16 cellular contexts compared by ENCODE assay signal in the genomic region with DNA sequence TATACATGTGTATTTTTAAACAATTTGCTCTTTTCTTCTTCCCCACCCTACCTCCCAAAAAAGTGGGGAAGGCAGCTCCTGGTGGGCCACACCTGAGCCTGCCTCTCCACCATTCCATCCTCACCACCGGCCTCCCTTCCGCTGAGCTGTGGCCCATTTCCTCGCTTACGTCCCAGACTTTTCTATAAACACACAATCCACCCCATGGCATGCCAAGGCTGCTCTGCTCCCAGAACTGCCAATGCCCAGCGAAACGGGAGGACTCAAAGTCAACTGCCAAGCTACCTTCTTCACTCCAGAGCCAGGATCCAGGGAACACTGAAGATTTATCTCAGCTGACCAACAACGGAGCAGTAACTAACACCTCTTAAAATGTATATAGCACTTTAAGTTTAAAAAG. TPM values are rescaled to one million over a fixed set of nuclear protein-coding genes. Genes with fewer than 3 reads are reported as not detected.
A peak's percentile ranks its signal among the peaks of the same experiment; 100 is the strongest.
DNase-seq lines count a peak whose midpoint lies in the region; ATAC-seq, FAIRE-seq and TF ChIP-seq lines count a peak whose summit lies in the region.
"Had no signal": no experiment of that assay in that cellular context is flagged by ENCODE, and none has a peak within 500 bp of the region (broad histone marks: within the 10 kb centered on the region; RNA-seq: fewer than 3 reads in every experiment).

No MANE protein-coding gene starts in this region.

- H3K79me2 ChIP-seq in HepG2 (ENCODE audit: insufficient read depth, low read length) = peaks cover 47% of the 10 kb centered on the region

- 94% methylated on average over 7 of the region's 7 CpGs for WGBS in HepG2 (ENCODE audit: low lambda C conversion rate)
- 98% methylated on average over 7 of the region's 7 CpGs for WGBS in thymus
- 92 to 94% methylated on average over 7 of the region's 7 CpGs for WGBS in heart right ventricle, 2 donors

- TF ChIP-seq POLR2A in HepG2 (IDR thresholded peaks at IDR 0.05; ENCODE audit: insufficient read depth in 1 of 2, low read depth in 2 of 2, low read length in 2 of 2) = no peak

- DNase-seq in activated naive CD4-positive, alpha-beta T cell treated with anti-CD3 and anti-CD28 coated beads, Interleukin-2, amount 50 U/mL, for 16 hours = no peak
- DNase-seq in activated B cell treated with CpG ODN at 0.5 μM for 24 hours = no peak
- DNase-seq in HepG2 (ENCODE audit: low spot score) = no peak
- no peak for DNase-seq in heart right ventricle
- DNase-seq in stimulated activated CD4-positive, alpha-beta T cell treated with anti-CD3 and anti-CD28 coated beads, Interleukin-4, amount 100 ng/mL, for 1 hour = no peak
- DNase-seq: brain microvascular endothelial cell; NCI-H774; right cardiac atrium; stimulated activated CD4-positive, alpha-beta T cell treated with anti-CD3 and anti-CD28 coated beads, Interleukin-1b, Interleukin-23, amount 100 ng/mL, for 48 hours had no signal

- H3K9ac ChIP-seq in HepG2 (ENCODE audit: insufficient read depth, low read depth, low read length) = no peak overlapping the region

- H3K27me3 ChIP-seq in HepG2 (ENCODE audit: control insufficient read depth in 1 of 2, insufficient read depth in 2 of 2, low read length in 2 of 2) (no peaks in the 10 kb centered on the region; a peak in 1 of 5 replicates), thymus (ENCODE audit: control insufficient read depth, insufficient read depth) (no peaks in the 10 kb centered on the region), heart right ventricle (no peaks in the 10 kb centered on the region)
- H3K27me3 ChIP-seq: brain microvascular endothelial cell had no signal

- H3K27ac Mint-ChIP-seq in activated naive CD4-positive, alpha-beta T cell treated with anti-CD3 and anti-CD28 coated beads, Interleukin-2, amount 50 U/mL, for 24 hours = peak overlapping the region; percentile 93
- H3K27ac Mint-ChIP-seq in activated B cell treated with CpG ODN at 0.5 μM for 24 hours = peak overlapping the region; percentile 98

- H3K4me3 Mint-ChIP-seq in activated naive CD4-positive, alpha-beta T cell treated with anti-CD3 and anti-CD28 coated beads, Interleukin-2, amount 50 U/mL, for 24 hours = peak overlapping the region; percentile 93
- peak overlapping the region; percentile 28 for H3K4me3 Mint-ChIP-seq in activated B cell treated with CpG ODN at 0.5 μM for 24 hours

- no peaks in the 10 kb centered on the region for H3K9me3 Mint-ChIP-seq in activated naive CD4-positive, alpha-beta T cell treated with anti-CD3 and anti-CD28 coated beads, Interleukin-2, amount 50 U/mL, for 24 hours
- H3K9me3 Mint-ChIP-seq in activated B cell treated with CpG ODN at 0.5 μM for 24 hours = no peaks in the 10 kb centered on the region

- in situ Hi-C loops in HepG2 (cut with HindIII; ENCODE audit: extremely low pct_ligation_motif_present, low pct_unique_long_range_greater_than_20kb) = loop anchor here (25.0 kb wide), 1 partner anchor 388 kb away; a partner anchor contains a TSS

- ATAC-seq in activated B cell treated with CpG ODN at 0.5 μM for 24 hours (ENCODE audit: low read depth) (no peak), HepG2 (no peak), GM21390 (IDR thresholded peaks at IDR 0.05; ENCODE audit: unreplicated experiment) (no peak), heart right ventricle (no peak)
- ATAC-seq: right cardiac atrium had no signal

- no peak overlapping the region for H3K27ac ChIP-seq in HepG2 (ENCODE audit: extremely low read length, insufficient read depth, low read length)
- peak overlapping the region; percentile 5 for H3K27ac ChIP-seq in thymus (ENCODE audit: low read depth)
- peak overlapping the region in 2 of 10 donors; percentile 94 to 97 for H3K27ac ChIP-seq in heart right ventricle
- H3K27ac ChIP-seq: brain microvascular endothelial cell, RWPE1 had no signal

- peaks cover 61% of the 10 kb centered on the region for H3K4me1 ChIP-seq in HepG2 (ENCODE audit: insufficient read depth, low read length)
- H3K4me1 ChIP-seq in thymus (ENCODE audit: control insufficient read depth, insufficient read depth, low read length) = peaks cover 12% of the 10 kb centered on the region
- H3K4me1 ChIP-seq in heart right ventricle = peaks cover 0 to 55% (median 26%) of the 10 kb centered on the region in 9 donors

- TF ChIP-seq CTCF in activated B cell treated with CpG ODN at 0.5 μM for 24 hours (IDR thresholded peaks at IDR 0.05) (no peak), HepG2 (CRISPR knock-in tag; IDR thresholded peaks at IDR 0.05) (no peak), heart right ventricle (IDR thresholded peaks at IDR 0.05) (no peak)

- peak overlapping the region; percentile 97 for H3K4me2 ChIP-seq in HepG2 (ENCODE audit: low read depth, low read length)

- CTCF ChIA-PET in activated B cell treated with CpG ODN at 0.5 μM for 24 hours (lab: Charles Lee) = no interaction called here
- CTCF ChIA-PET in HepG2 (lab: Yijun Ruan, JAX; ENCODE audit: low intra/inter-chr PET ratio, low total read pairs) = no interaction called here

- peaks cover 31% of the 10 kb centered on the region; the same call in 1 of the 2 replicates for H4K20me1 ChIP-seq in HepG2 (ENCODE audit: insufficient read depth, low read length)

- peaks cover under 1% of the 10 kb centered on the region; the same call in 1 of the 2 replicates for H3K9me3 ChIP-seq in HepG2 (ENCODE audit: low read length)
- H3K9me3 ChIP-seq in thymus (ENCODE audit: control insufficient read depth) = no peaks in the 10 kb centered on the region
- H3K9me3 ChIP-seq in heart right ventricle = peaks cover 0 to 3% (median 0%) of the 10 kb centered on the region in 11 donors

- POLR2A ChIA-PET in activated B cell treated with CpG ODN at 0.5 μM for 24 hours (lab: Charles Lee) (interaction anchor here (1.2 kb wide), 1 partner anchor 110 kb away, joined by 9 read pairs; a partner anchor contains a TSS), HepG2 (lab: Yijun Ruan, JAX) (no interaction called here)

- H2AFZ ChIP-seq in HepG2 (ENCODE audit: low read length) = no peak overlapping the region

- H3K36me3 ChIP-seq in HepG2 (replicated peaks in 1 of 2; ENCODE audit: control insufficient read depth in 1 of 2, insufficient read depth in 2 of 2, low read length in 2 of 2) (peaks cover 4% of the 10 kb centered on the region in 2 experiments; a peak in 4 of 5 replicates), thymus (ENCODE audit: control insufficient read depth, insufficient read depth) (peaks cover 8% of the 10 kb centered on the region), heart right ventricle (peaks cover 0 to 21% (median 0%) of the 10 kb centered on the region in 9 donors)
- H3K36me3 ChIP-seq: brain microvascular endothelial cell had no signal

- TF ChIP-seq EP300 in HepG2 (IDR thresholded peaks at IDR 0.05; ENCODE audit: low read depth in 2 of 2, low read length in 2 of 2) (no peak), HepG2 (CRISPR knock-in tag; IDR thresholded peaks at IDR 0.05; ENCODE audit: borderline replicate concordance) (no peak)

- H3K4me3 ChIP-seq in HepG2 (replicated peaks in 1 of 3; ENCODE audit: insufficient read depth in 1 of 3, low read depth in 2 of 3, low read length in 3 of 3) = no peak overlapping the region; a peak in 1 of 6 replicates
- H3K4me3 ChIP-seq in thymus (ENCODE audit: low read length) = no peak overlapping the region
- H3K4me3 ChIP-seq in heart right ventricle = no peak overlapping the region
- H3K4me3 ChIP-seq: lung had no signal

- intact Hi-C loops in activated B cell treated with CpG ODN at 0.5 μM for 24 hours (cut with micrococcal nuclease) (loop anchor here (5.0 kb wide), 3 partner anchors 43 to 513 kb away; a partner anchor contains a TSS), HepG2 (cut with micrococcal nuclease; ENCODE audit: unreplicated experiment) (loop anchor here (10.0 kb wide), 1 partner anchor 110 kb away; a partner anchor contains a TSS), heart right ventricle (cut with DNase I) (loop anchor here in 3 of 10 donors (10.0 kb wide), 2 partner anchors 100 to 110 kb away; a partner anchor contains a TSS)

- H3K36me3 Mint-ChIP-seq in activated naive CD4-positive, alpha-beta T cell treated with anti-CD3 and anti-CD28 coated beads, Interleukin-2, amount 50 U/mL, for 24 hours = peaks cover 23% of the 10 kb centered on the region
- peaks cover 44% of the 10 kb centered on the region for H3K36me3 Mint-ChIP-seq in activated B cell treated with CpG ODN at 0.5 μM for 24 hours (ENCODE audit: low read depth)

- H3K4me1 Mint-ChIP-seq in activated naive CD4-positive, alpha-beta T cell treated with anti-CD3 and anti-CD28 coated beads, Interleukin-2, amount 50 U/mL, for 24 hours = peaks cover 49% of the 10 kb centered on the region
- peaks cover 45% of the 10 kb centered on the region for H3K4me1 Mint-ChIP-seq in activated B cell treated with CpG ODN at 0.5 μM for 24 hours

- no peak for FAIRE-seq in HepG2 (lab: Jason Lieb, UNC)
- FAIRE-seq: H1, urothelium cell line had no signal

- H3K27me3 Mint-ChIP-seq in activated naive CD4-positive, alpha-beta T cell treated with anti-CD3 and anti-CD28 coated beads, Interleukin-2, amount 50 U/mL, for 24 hours = no peaks in the 10 kb centered on the region
- H3K27me3 Mint-ChIP-seq in activated B cell treated with CpG ODN at 0.5 μM for 24 hours = no peaks in the 10 kb centered on the region

- TF ChIP-seq RAD21 in HepG2 (CRISPR knock-in tag; IDR thresholded peaks at IDR 0.05) = no peak

- no TSS peak for BruUV-seq in HepG2 (replicated peaks; lab: Mats Ljungman, UMichigan)

RNA-seq across cellular contexts. Expression of a gene that starts 2.8 kb away (rescaled TPM):
- total RNA-seq in activated B cell treated with CpG ODN at 0.5 μM for 24 hours = 23.0 and 24.3 TPM in 2 replicates
- 11.8 and 13.2 TPM in 2 replicates for total RNA-seq in HepG2 (2016; rRNA removed; fragmentation: Illumina TruSeq; extraction: Trizol)
- total RNA-seq in HepG2 (2016; cell fraction: cytosol; rRNA removed; fragmentation: Illumina TruSeq; extraction: Trizol; ENCODE audit: low read depth) = 3.8 and 4.6 TPM in 2 replicates
- 11.6 and 12.8 TPM in 2 replicates for total RNA-seq in HepG2 (2016; cell fraction: insoluble cytoplasmic fraction; rRNA removed; fragmentation: Illumina TruSeq; extraction: Trizol)
- total RNA-seq in HepG2 (2016; cell fraction: membrane; rRNA removed; fragmentation: Illumina TruSeq; extraction: Trizol) = 8.3 and 8.8 TPM in 2 replicates
- total RNA-seq in HepG2 (2016; cell fraction: nucleus; rRNA removed; fragmentation: Illumina TruSeq; extraction: Trizol) = 13.1 and 18.3 TPM in 2 replicates
- 30.4 and 34.5 TPM in 2 replicates for polyA plus RNA-seq in HepG2 (2011; rRNA removed)
- polyA plus RNA-seq in HepG2 (2011; cell fraction: cytosol; rRNA removed) = 15.0 and 21.1 TPM in 2 replicates
- 27.0 and 36.1 TPM in 2 replicates for polyA plus RNA-seq in HepG2 (2011; cell fraction: nucleus; rRNA removed)
- polyA plus RNA-seq in HepG2 (2012) = 30.9 and 33.4 TPM in 2 replicates
- 3.5 and 4.7 TPM in 2 replicates for polyA plus RNA-seq in HepG2 (2016; cell fraction: cytosol; fragmentation: Illumina TruSeq; extraction: Trizol; ENCODE audit: low read depth)
- 13.1 and 14.1 TPM in 2 replicates for polyA plus RNA-seq in HepG2 (2016; cell fraction: insoluble cytoplasmic fraction; fragmentation: Illumina TruSeq; extraction: Trizol; ENCODE audit: low read depth)
- 9.2 and 9.4 TPM in 2 replicates for polyA plus RNA-seq in HepG2 (2016; cell fraction: membrane; fragmentation: Illumina TruSeq; extraction: Trizol; ENCODE audit: low read depth)
- polyA plus RNA-seq in HepG2 (2016; cell fraction: nucleus; fragmentation: Illumina TruSeq; extraction: Trizol; ENCODE audit: insufficient read depth, low read depth) = 29.5 and 35.4 TPM in 2 replicates
- polyA minus RNA-seq in HepG2 (2011; rRNA and poly(A)+ RNA removed; ENCODE audit: low replicate concordance) = 8.4 TPM in 1 of 2 replicates, not detected in the other
- 11.7 and 12.8 TPM in 2 replicates for polyA minus RNA-seq in HepG2 (2011; cell fraction: cytosol; rRNA and poly(A)+ RNA removed)
- polyA minus RNA-seq in HepG2 (2011; cell fraction: nucleus; rRNA and poly(A)+ RNA removed) = 45.6 and 48.0 TPM in 2 replicates
- polyA plus RNA-seq in thymus = 75.7 TPM
- 10 to 100 TPM in 1 of 10 donors, 1 to 10 TPM in 9; 2.5 to 10.6 (median 4.0) TPM for total RNA-seq in heart right ventricle
- 10 to 100 TPM in 1 of 2 donors, 1 to 10 TPM in 1; 3.2 to 14.9 TPM for polyA plus RNA-seq in heart right ventricle
